Comparison of ENCODE assay signal across 14 cellular contexts in genomic region chr3:44954289-44954688, GRCh38.
"Had no signal": no experiment of that assay in that cellular context is flagged by ENCODE, and none has a peak within 500 bp of the region (broad histone marks: within the 10 kb centered on the region; RNA-seq: fewer than 3 reads in every experiment).

No MANE protein-coding gene starts in this region.

- H3K27ac Mint-ChIP-seq: memory B cell; nephron progenitor cell; T-helper 2 cell treated with Interferon-gamma antibody and Interleukin-4, amounts not matched to agents 5 μg/mL and 100 μg/mL, for 36 hours; type B pancreatic cell had no signal

- H3K4me3 Mint-ChIP-seq: memory B cell; nephron progenitor cell; T-helper 2 cell treated with Interferon-gamma antibody and Interleukin-4, amounts not matched to agents 5 μg/mL and 100 μg/mL, for 36 hours; type B pancreatic cell had no signal

- H3K27me3 Mint-ChIP-seq: memory B cell, type B pancreatic cell had no signal

- FAIRE-seq: endometrium had no signal

- H3K4me1 ChIP-seq: ascending aorta had no signal

- DNase-seq: foreskin keratinocyte; head of caudate nucleus; left colon; nephron progenitor cell; stimulated activated naive CD8-positive, alpha-beta T cell treated with anti-CD3 and anti-CD28 coated beads, Interleukin-15, Interleukin-2, amounts not matched to agents 100 U/mL and 50 U/mL, for 24 hours had no signal

- H3K27me3 ChIP-seq: ascending aorta, esophagus muscularis mucosa, foreskin keratinocyte, suprapubic skin had no signal

- H3K9me3 ChIP-seq: ascending aorta, esophagus muscularis mucosa, suprapubic skin had no signal

- H3K27ac ChIP-seq: ascending aorta, esophagus muscularis mucosa, foreskin keratinocyte, suprapubic skin had no signal

- H3K9me3 Mint-ChIP-seq: memory B cell; nephron progenitor cell; T-helper 2 cell treated with Interferon-gamma antibody and Interleukin-4, amounts not matched to agents 5 μg/mL and 100 μg/mL, for 36 hours had no signal

- ATAC-seq: activated CD4-positive, CD25-positive, alpha-beta regulatory T cell treated with anti-CD3 and anti-CD28 coated beads, Interleukin-2, amount 50 U/mL, for 24 hours; foreskin keratinocyte; sciatic nerve; stimulated activated naive CD8-positive, alpha-beta T cell treated with anti-CD3 and anti-CD28 coated beads, Interleukin-15, Interleukin-2, amounts not matched to agents 100 U/mL and 50 U/mL, for 24 hours had no signal

- H3K4me3 ChIP-seq: ascending aorta, esophagus muscularis mucosa, suprapubic skin had no signal
